In the genomic region with DNA sequence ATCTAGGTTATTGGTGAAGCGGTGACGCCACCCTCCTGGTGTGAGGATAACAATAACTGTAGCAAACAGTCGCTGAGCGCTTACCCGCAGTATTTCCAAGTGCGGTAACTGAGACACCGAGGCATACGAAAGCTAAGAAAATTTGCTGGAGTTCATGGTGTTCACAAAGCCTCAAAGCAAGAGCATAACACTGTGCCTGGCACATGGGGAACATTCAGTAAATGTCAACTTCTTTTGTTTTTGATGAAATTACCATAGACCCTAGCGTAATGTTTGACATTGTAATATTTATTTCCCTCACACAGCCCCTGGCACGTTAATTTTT, we compare ENCODE assay signal across 8 cellular contexts. TPM values are rescaled to one million over a fixed set of nuclear protein-coding genes. Genes with fewer than 3 reads are reported as not detected.
A peak's percentile ranks its signal among the peaks of the same experiment; 100 is the strongest.
DNase-seq lines count a peak whose midpoint lies in the region; ATAC-seq, FAIRE-seq and TF ChIP-seq lines count a peak whose summit lies in the region.

No MANE protein-coding gene starts in this region.

- H2AFZ ChIP-seq in keratinocyte (ENCODE audit: control insufficient read depth, low read length), result peak overlapping the region; percentile 90

- ATAC-seq in activated naive CD8-positive, alpha-beta T cell treated with anti-CD3 and anti-CD28 coated beads, Interleukin-2, amount 50 U/mL, for 24 hours, result no peak
- ATAC-seq in GM19452 (IDR thresholded peaks at IDR 0.05; ENCODE audit: unreplicated experiment), result no peak

- H3K27me3 Mint-ChIP-seq in T-helper 1 cell treated with Interleukin-12 subunit alpha and Interleukin-12 subunit beta and Interleukin-4 antibody, amounts not matched to agents 30 μg/mL and 1 μg/mL, for 36 hours (ENCODE audit: low read depth), result no peaks in the 10 kb centered on the region
- peaks cover 2% of the 10 kb centered on the region for H3K27me3 Mint-ChIP-seq in activated naive CD8-positive, alpha-beta T cell treated with anti-CD3 and anti-CD28 coated beads, Interleukin-2, amount 50 U/mL, for 24 hours

- peaks cover 11% of the 10 kb centered on the region for H3K79me2 ChIP-seq in keratinocyte (ENCODE audit: control insufficient read depth, insufficient read depth, low read length)

- no peaks in the 10 kb centered on the region for H3K9me3 Mint-ChIP-seq in T-helper 1 cell treated with Interleukin-12 subunit alpha and Interleukin-12 subunit beta and Interleukin-4 antibody, amounts not matched to agents 30 μg/mL and 1 μg/mL, for 36 hours
- H3K9me3 Mint-ChIP-seq in activated naive CD8-positive, alpha-beta T cell treated with anti-CD3 and anti-CD28 coated beads, Interleukin-2, amount 50 U/mL, for 24 hours, result no peaks in the 10 kb centered on the region

- H3K9me3 ChIP-seq in keratinocyte (ENCODE audit: control insufficient read depth, low read depth, low read length) (no peaks in the 10 kb centered on the region), subcutaneous abdominal adipose tissue (ENCODE audit: control insufficient read depth in 5 of 5, low read length in 5 of 5) (no peaks in the 10 kb centered on the region)

- no peak for TF ChIP-seq CTCF in keratinocyte (optimal IDR thresholded peaks at IDR 0.05 in 1 of 3, IDR thresholded peaks at IDR 0.05 in 1 of 3, conservative IDR thresholded peaks at IDR 0.05 in 1 of 3; ENCODE audit: extremely low read depth in 1 of 3, insufficient read depth in 2 of 3, low read length in 3 of 3)

- H3K4me3 ChIP-seq in keratinocyte (ENCODE audit: control insufficient read depth in 2 of 3, extremely low read depth in 1 of 3, insufficient read depth in 2 of 3, low read depth in 1 of 3, low read length in 3 of 3), result peak overlapping the region; percentile 54 to 86 (median 73)
- H3K4me3 ChIP-seq in subcutaneous abdominal adipose tissue (ENCODE audit: low read depth in 1 of 5, low read length in 5 of 5), result peak overlapping the region; percentile 83 to 95 (median 89)

- DNase-seq in T-helper 1 cell, result no peak
- DNase-seq in activated naive CD8-positive, alpha-beta T cell treated with anti-CD3 and anti-CD28 coated beads, Interleukin-2, amount 50 U/mL, for 24 hours, result no peak
- no peak for DNase-seq in keratinocyte (ENCODE audit: low read depth, low spot score)
- no peak for DNase-seq in amniotic stem cell (lab: John Stamatoyannopoulos, UW)
- DNase-seq in NCI-H2196 (lab: John Stamatoyannopoulos, UW; ENCODE audit: unreplicated experiment), result no peak

- H3K27ac Mint-ChIP-seq in T-helper 1 cell treated with Interleukin-12 subunit alpha and Interleukin-12 subunit beta and Interleukin-4 antibody, amounts not matched to agents 30 μg/mL and 1 μg/mL, for 36 hours, result peak overlapping the region; percentile 91
- H3K27ac Mint-ChIP-seq in activated naive CD8-positive, alpha-beta T cell treated with anti-CD3 and anti-CD28 coated beads, Interleukin-2, amount 50 U/mL, for 24 hours, result peak overlapping the region; percentile 95

- no peaks in the 10 kb centered on the region for H4K20me1 ChIP-seq in keratinocyte (ENCODE audit: control insufficient read depth, extremely low read depth, insufficient read depth, low read length)

- dilution Hi-C loops in keratinocyte (cut with MboI; ENCODE audit: extremely low pct_ligation_motif_present, low sequenced_read_pairs), result no loop called here

- peak overlapping the region; percentile 86 for H3K4me2 ChIP-seq in keratinocyte (ENCODE audit: control insufficient read depth, extremely low read depth, insufficient read depth, low read depth, low read length)

- no peaks in the 10 kb centered on the region for H3K36me3 ChIP-seq in keratinocyte (ENCODE audit: control insufficient read depth in 2 of 2, extremely low read depth in 1 of 2, insufficient read depth in 2 of 2, low read length in 2 of 2)
- H3K36me3 ChIP-seq in subcutaneous abdominal adipose tissue (ENCODE audit: control insufficient read depth in 5 of 5, insufficient read depth in 5 of 5, low read length in 5 of 5), result peaks cover 0 to 5% (median 0%) of the 10 kb centered on the region in 5 donors

- H3K4me1 Mint-ChIP-seq in T-helper 1 cell treated with Interleukin-12 subunit alpha and Interleukin-12 subunit beta and Interleukin-4 antibody, amounts not matched to agents 30 μg/mL and 1 μg/mL, for 36 hours (ENCODE audit: low read depth), result peaks cover 26% of the 10 kb centered on the region
- peaks cover 37% of the 10 kb centered on the region for H3K4me1 Mint-ChIP-seq in activated naive CD8-positive, alpha-beta T cell treated with anti-CD3 and anti-CD28 coated beads, Interleukin-2, amount 50 U/mL, for 24 hours

- FAIRE-seq in keratinocyte (lab: Jason Lieb, UNC), result no peak

- H3K27me3 ChIP-seq in keratinocyte (ENCODE audit: control insufficient read depth, extremely low read depth, insufficient read depth, low read length) (no peaks in the 10 kb centered on the region), subcutaneous abdominal adipose tissue (ENCODE audit: control insufficient read depth in 5 of 5, insufficient read depth in 4 of 5, low read length in 5 of 5) (no peaks in the 10 kb centered on the region)

- H3K9me1 ChIP-seq in keratinocyte (ENCODE audit: control insufficient read depth, extremely low read depth, insufficient read depth, low read length), result no peaks in the 10 kb centered on the region

- peak overlapping the region; percentile 93 for H3K4me3 Mint-ChIP-seq in T-helper 1 cell treated with Interleukin-12 subunit alpha and Interleukin-12 subunit beta and Interleukin-4 antibody, amounts not matched to agents 30 μg/mL and 1 μg/mL, for 36 hours
- H3K4me3 Mint-ChIP-seq in activated naive CD8-positive, alpha-beta T cell treated with anti-CD3 and anti-CD28 coated beads, Interleukin-2, amount 50 U/mL, for 24 hours, result peak overlapping the region; percentile 84

- H3K9ac ChIP-seq in keratinocyte (ENCODE audit: control insufficient read depth, extremely low read depth, insufficient read depth, low read length) (peak overlapping the region; percentile 91), subcutaneous abdominal adipose tissue (ENCODE audit: low read length in 5 of 5) (peak overlapping the region; percentile 52 to 84 (median 81))

- peaks cover 12% of the 10 kb centered on the region for H3K36me3 Mint-ChIP-seq in T-helper 1 cell treated with Interleukin-12 subunit alpha and Interleukin-12 subunit beta and Interleukin-4 antibody, amounts not matched to agents 30 μg/mL and 1 μg/mL, for 36 hours (ENCODE audit: low read depth)
- peaks cover 20% of the 10 kb centered on the region for H3K36me3 Mint-ChIP-seq in activated naive CD8-positive, alpha-beta T cell treated with anti-CD3 and anti-CD28 coated beads, Interleukin-2, amount 50 U/mL, for 24 hours (ENCODE audit: low read depth)

- H3K4me1 ChIP-seq in keratinocyte (ENCODE audit: control insufficient read depth, extremely low read depth, insufficient read depth, low read length), result peaks cover 11% of the 10 kb centered on the region
- H3K4me1 ChIP-seq in subcutaneous abdominal adipose tissue (ENCODE audit: control insufficient read depth in 5 of 5, insufficient read depth in 5 of 5, low read length in 5 of 5), result peaks cover 5 to 17% (median 14%) of the 10 kb centered on the region in 5 donors

- H3K27ac ChIP-seq in keratinocyte (ENCODE audit: control insufficient read depth, insufficient read depth, low read length), result peak overlapping the region; percentile 90
- H3K27ac ChIP-seq in subcutaneous abdominal adipose tissue (ENCODE audit: low read depth, low read length), result peak overlapping the region; percentile 90

RNA-seq across cellular contexts. Expression of a gene that starts 0.8 kb away (rescaled TPM):
- polyA plus RNA-seq in keratinocyte, result 9.6 to 21.0 TPM (median 11.8 TPM) in 3 replicates
- polyA plus RNA-seq in keratinocyte (2011; ENCODE audit: low read depth), result 33.0 TPM
- 10.1 and 15.2 TPM in 2 replicates for polyA plus RNA-seq in keratinocyte (2011; cell fraction: cytosol; rRNA removed)
- polyA plus RNA-seq in keratinocyte (2011; cell fraction: nucleus; rRNA removed), result 8.5 and 9.5 TPM in 2 replicates
- 8.1 and 11.8 TPM in 2 replicates for polyA plus RNA-seq in keratinocyte (2012; ENCODE audit: low replicate concordance)
- polyA minus RNA-seq in keratinocyte, result 0.43 to 4.6 TPM (median 1.1 TPM) in 3 replicates
- 10.9 TPM for polyA minus RNA-seq in keratinocyte (2011; cell fraction: cytosol; rRNA and poly(A)+ RNA removed)
- 3.8 and 4.9 TPM in 2 replicates for polyA minus RNA-seq in keratinocyte (2011; cell fraction: nucleus; rRNA and poly(A)+ RNA removed)

RNA-seq across cellular contexts. Expression of a gene that starts 12.1 kb away (rescaled TPM):
- polyA plus RNA-seq in keratinocyte, result not detected in 3 replicates
- not detected for polyA plus RNA-seq in keratinocyte (2011; ENCODE audit: low read depth)
- not detected in 2 replicates for polyA plus RNA-seq in keratinocyte (2011; cell fraction: cytosol; rRNA removed)
- not detected in 2 replicates for polyA plus RNA-seq in keratinocyte (2011; cell fraction: nucleus; rRNA removed)
- polyA plus RNA-seq in keratinocyte (2012; ENCODE audit: low replicate concordance), result 0.18 TPM in 1 of 2 replicates, not detected in the other
- polyA minus RNA-seq in keratinocyte, result not detected in 3 replicates
- polyA minus RNA-seq in keratinocyte (2011; cell fraction: cytosol; rRNA and poly(A)+ RNA removed), result not detected
- not detected in 2 replicates for polyA minus RNA-seq in keratinocyte (2011; cell fraction: nucleus; rRNA and poly(A)+ RNA removed)
